ENCODE assay signal across 8 cellular contexts in the genomic region with DNA sequence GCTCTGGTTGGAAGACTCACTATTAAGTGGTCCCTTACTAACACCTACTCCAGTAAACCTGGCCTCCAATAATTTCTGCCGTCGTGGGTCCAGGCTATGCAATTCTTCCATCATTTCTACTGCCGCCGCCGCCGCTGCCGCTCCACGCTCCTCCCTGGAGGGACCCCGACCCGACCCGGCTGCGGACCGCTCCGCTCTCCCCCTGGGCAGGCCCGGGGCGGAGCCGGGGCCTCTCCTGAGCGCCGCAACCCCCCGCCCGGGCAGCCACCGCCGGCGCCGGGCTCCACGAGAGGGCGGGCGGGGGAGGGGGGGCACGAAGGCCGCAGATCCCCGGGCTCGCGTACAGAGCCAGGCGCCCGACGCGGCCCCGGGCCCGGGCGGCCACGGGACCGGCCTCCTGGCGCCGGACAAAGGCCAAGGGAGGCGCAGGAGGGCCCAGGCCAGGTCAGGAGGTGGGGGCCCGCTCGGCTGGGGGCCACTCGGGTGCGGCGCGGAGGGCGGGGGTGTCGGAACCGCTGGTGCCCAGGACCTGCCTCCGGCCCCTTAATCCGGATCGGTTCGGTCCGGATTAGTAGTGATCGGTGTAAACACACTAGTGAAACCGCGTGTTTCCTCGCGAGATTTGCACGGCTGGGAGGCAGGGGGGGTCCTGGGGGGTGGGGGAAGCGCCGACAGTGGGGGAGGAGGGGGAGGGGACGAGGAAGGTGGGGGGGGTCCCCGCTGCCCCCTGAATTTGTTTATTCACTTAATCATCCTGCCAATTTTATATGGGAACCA.
A peak's percentile ranks its signal among the peaks of the same experiment; 100 is the strongest.
DNase-seq lines count a peak whose midpoint lies in the region; ATAC-seq, FAIRE-seq and TF ChIP-seq lines count a peak whose summit lies in the region.
"Not testable (repeated sequence)": the region's sequence is repeated elsewhere in the genome, so short reads cannot be mapped to it uniquely, and the experiment has no call there.

No MANE protein-coding gene starts in this region.

- not testable (repeated sequence) for H4K20me1 ChIP-seq in GM23338 (replicated peaks; ENCODE audit: insufficient read depth); HepG2 (ENCODE audit: insufficient read depth, low read length)

- not testable (repeated sequence) for H3K27me3 ChIP-seq in GM23338 (ENCODE audit: insufficient read depth); HepG2 (ENCODE audit: control insufficient read depth in 1 of 2, insufficient read depth in 2 of 2, low read length in 2 of 2); uterus

- in situ Hi-C loops in HepG2 (cut with HindIII; ENCODE audit: extremely low pct_ligation_motif_present, low pct_unique_long_range_greater_than_20kb) = not testable (repeated sequence)

- POLR2A ChIA-PET in activated CD8-positive, alpha-beta T cell treated with anti-CD3 and anti-CD28 coated beads for 36 hours (lab: Charles Lee); HepG2 (lab: Yijun Ruan, JAX): not testable (repeated sequence)

- DNase-seq in GM23338 (ENCODE audit: low spot score) (peak; percentile 32), RPMI7951 (ENCODE audit: low read depth) (peak; percentile 4), astrocyte of the hippocampus (ENCODE audit: low read depth, low spot score) (peak; percentile 22), fibroblast of pulmonary artery (ENCODE audit: low read depth) (peak; percentile 31), uterus (peak; percentile 16 to 27)
- DNase-seq in activated CD8-positive, alpha-beta T cell treated with anti-CD3 and anti-CD28 coated beads for 36 hours = peak; percentile 22
- not testable (repeated sequence) for DNase-seq in HepG2 (ENCODE audit: low spot score)
- DNase-seq in stimulated activated CD4-positive, alpha-beta T cell treated with anti-CD3 and anti-CD28 coated beads, Interleukin-15, amount 100 ng/mL, for 24 hours = peak; percentile 15

- H3K9ac ChIP-seq in HepG2 (ENCODE audit: insufficient read depth, low read depth, low read length) = not testable (repeated sequence)

- H3F3A ChIP-seq in GM23338 (replicated peaks; ENCODE audit: low read depth) = not testable (repeated sequence)

- not testable (repeated sequence) for BruUV-seq in HepG2 (replicated peaks; lab: Mats Ljungman, UMichigan)

- H3K4me3 ChIP-seq in GM23338 = peak overlapping the region; percentile 43; the same call in 1 of the 2 replicates
- H3K4me3 ChIP-seq in fibroblast of pulmonary artery (replicated peaks; ENCODE audit: low read depth, low read length); HepG2 (replicated peaks in 1 of 3; ENCODE audit: insufficient read depth in 1 of 3, low read depth in 2 of 3, low read length in 3 of 3); uterus: not testable (repeated sequence)

- peak overlapping the region; percentile 75 for H2AFZ ChIP-seq in GM23338
- H2AFZ ChIP-seq in HepG2 (ENCODE audit: low read length) = not testable (repeated sequence)

- TF ChIP-seq RAD21 in HepG2 (CRISPR knock-in tag; IDR thresholded peaks at IDR 0.05) = not testable (repeated sequence)

- not testable (repeated sequence) for TF ChIP-seq POLR2A in HepG2 (IDR thresholded peaks at IDR 0.05; ENCODE audit: insufficient read depth in 1 of 2, low read depth in 2 of 2, low read length in 2 of 2); uterus (IDR thresholded peaks at IDR 0.05)

- intact Hi-C loops in activated CD8-positive, alpha-beta T cell treated with anti-CD3 and anti-CD28 coated beads for 36 hours (cut with micrococcal nuclease); HepG2 (cut with micrococcal nuclease; ENCODE audit: unreplicated experiment); uterus (cut with DNase I; ENCODE audit: low total_unique reads): not testable (repeated sequence)

- TF ChIP-seq EP300 in HepG2 (IDR thresholded peaks at IDR 0.05; ENCODE audit: low read depth in 2 of 2, low read length in 2 of 2); HepG2 (CRISPR knock-in tag; IDR thresholded peaks at IDR 0.05; ENCODE audit: borderline replicate concordance): not testable (repeated sequence)

- not testable (repeated sequence) for H3K36me3 Mint-ChIP-seq in GM23338 (ENCODE audit: low read depth); activated CD8-positive, alpha-beta T cell treated with anti-CD3 and anti-CD28 coated beads for 36 hours (ENCODE audit: low read depth)

- 64% methylated on average over 34 of the region's 69 CpGs for WGBS in HepG2 (ENCODE audit: low lambda C conversion rate)

- ATAC-seq in GM23338 = peak; percentile 93
- ATAC-seq in activated CD8-positive, alpha-beta T cell treated with anti-CD3 and anti-CD28 coated beads for 36 hours = peak; percentile 89
- peak; percentile 43; the same call in 1 of the 3 replicates for ATAC-seq in HepG2

- H3K9me2 ChIP-seq in GM23338 (ENCODE audit: insufficient read depth) = not testable (repeated sequence)

- not testable (repeated sequence) for H3K27me3 Mint-ChIP-seq in GM23338 (ENCODE audit: insufficient read depth, low read depth, poor library complexity); activated CD8-positive, alpha-beta T cell treated with anti-CD3 and anti-CD28 coated beads for 36 hours

- not testable (repeated sequence) for TF ChIP-seq CTCF in GM23338 (conservative IDR thresholded peaks at IDR 0.05; ENCODE audit: low read depth in 2 of 2); activated CD8-positive, alpha-beta T cell treated with anti-CD3 and anti-CD28 coated beads for 36 hours (IDR thresholded peaks at IDR 0.05); fibroblast of pulmonary artery (IDR thresholded peaks at IDR 0.05; ENCODE audit: low read length, missing control alignments); HepG2 (CRISPR knock-in tag; IDR thresholded peaks at IDR 0.05); uterus (IDR thresholded peaks at IDR 0.05)

- H3K4me1 Mint-ChIP-seq in GM23338; activated CD8-positive, alpha-beta T cell treated with anti-CD3 and anti-CD28 coated beads for 36 hours (ENCODE audit: low read depth): not testable (repeated sequence)

- H3K4me1 ChIP-seq in GM23338 (ENCODE audit: insufficient read depth); HepG2 (ENCODE audit: insufficient read depth, low read length); uterus: not testable (repeated sequence)

- FAIRE-seq in HepG2 (lab: Jason Lieb, UNC) = not testable (repeated sequence)

- CTCF ChIA-PET in activated CD8-positive, alpha-beta T cell treated with anti-CD3 and anti-CD28 coated beads for 36 hours (lab: Charles Lee); HepG2 (lab: Yijun Ruan, JAX; ENCODE audit: low intra/inter-chr PET ratio, low total read pairs): not testable (repeated sequence)

- not testable (repeated sequence) for H3K9me3 ChIP-seq in HepG2 (ENCODE audit: low read length); uterus

- H3K27ac Mint-ChIP-seq in GM23338; activated CD8-positive, alpha-beta T cell treated with anti-CD3 and anti-CD28 coated beads for 36 hours: not testable (repeated sequence)

- H3K4me2 ChIP-seq in GM23338 = peak overlapping the region; percentile 69
- not testable (repeated sequence) for H3K4me2 ChIP-seq in HepG2 (ENCODE audit: low read depth, low read length)

- H3K79me2 ChIP-seq in GM23338 (replicated peaks; ENCODE audit: insufficient read depth); HepG2 (ENCODE audit: insufficient read depth, low read length): not testable (repeated sequence)

- H3K27ac ChIP-seq in GM23338 (ENCODE audit: low read depth); HepG2 (ENCODE audit: extremely low read length, insufficient read depth, low read length); uterus: not testable (repeated sequence)

- not testable (repeated sequence) for H3K36me3 ChIP-seq in GM23338 (ENCODE audit: insufficient read depth); HepG2 (replicated peaks in 1 of 2; ENCODE audit: control insufficient read depth in 1 of 2, insufficient read depth in 2 of 2, low read length in 2 of 2); uterus

- not testable (repeated sequence) for H3K9me3 Mint-ChIP-seq in GM23338; activated CD8-positive, alpha-beta T cell treated with anti-CD3 and anti-CD28 coated beads for 36 hours

- H3K4me3 Mint-ChIP-seq in GM23338; activated CD8-positive, alpha-beta T cell treated with anti-CD3 and anti-CD28 coated beads for 36 hours: not testable (repeated sequence)

Comparison
In these comparisons a context has a peak if more than half of its experiments do, and no peak if none do; other contexts are left out.
1. ATAC-seq: peak in every context shown above with its lines; median percentile 93 in GM23338; 89 in activated CD8-positive, alpha-beta T cell treated with anti-CD3 and anti-CD28 coated beads for 36 hours; 43 in HepG2.